ENCODE assay signal across 1 cellular context in the genomic region with DNA sequence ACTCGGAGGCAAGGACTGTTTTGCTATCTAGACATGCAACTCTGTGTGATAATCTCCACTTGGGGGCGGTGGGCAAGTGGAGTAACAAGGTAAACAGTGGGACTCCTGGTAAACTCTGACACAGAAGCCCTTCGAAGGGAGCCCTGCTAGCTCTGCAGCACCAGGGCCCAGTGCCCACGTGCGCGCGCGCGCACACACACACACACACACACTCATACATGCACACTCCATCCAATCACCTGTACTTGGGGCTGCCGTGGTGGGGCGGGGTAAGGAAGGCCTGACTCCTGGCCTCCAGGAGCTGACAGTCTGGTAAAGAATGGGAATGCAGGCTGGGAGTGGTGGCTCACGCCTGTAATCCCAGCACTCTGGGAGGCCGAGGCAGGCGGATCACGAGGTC.
TF ChIP-seq lines count a peak whose summit lies in the region.

No MANE protein-coding gene starts in this region.

TF ChIP-seq in GM23338, 12 proteins besides CTCF, POLR2A, EP300 and RAD21 (continued from another document):
- no peak for TF ChIP-seq REST (IDR thresholded peaks at IDR 0.05; ENCODE audit: unreplicated experiment)
- TF ChIP-seq, protein P1, sequence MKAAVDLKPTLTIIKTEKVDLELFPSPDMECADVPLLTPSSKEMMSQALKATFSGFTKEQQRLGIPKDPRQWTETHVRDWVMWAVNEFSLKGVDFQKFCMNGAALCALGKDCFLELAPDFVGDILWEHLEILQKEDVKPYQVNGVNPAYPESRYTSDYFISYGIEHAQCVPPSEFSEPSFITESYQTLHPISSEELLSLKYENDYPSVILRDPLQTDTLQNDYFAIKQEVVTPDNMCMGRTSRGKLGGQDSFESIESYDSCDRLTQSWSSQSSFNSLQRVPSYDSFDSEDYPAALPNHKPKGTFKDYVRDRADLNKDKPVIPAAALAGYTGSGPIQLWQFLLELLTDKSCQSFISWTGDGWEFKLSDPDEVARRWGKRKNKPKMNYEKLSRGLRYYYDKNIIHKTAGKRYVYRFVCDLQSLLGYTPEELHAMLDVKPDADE (IDR thresholded peaks at IDR 0.05): no peak
- TF ChIP-seq EZH2phosphoT487 (IDR thresholded peaks at IDR 0.05; ENCODE audit: unreplicated experiment): no peak
- no peak for TF ChIP-seq ZNF331 (CRISPR knock-in tag; IDR thresholded peaks at IDR 0.05; ENCODE audit: low read depth)
- no peak for TF ChIP-seq JUNB (IDR thresholded peaks at IDR 0.05; ENCODE audit: unreplicated experiment)
- no peak for TF ChIP-seq STAT1 (IDR thresholded peaks at IDR 0.05; ENCODE audit: unreplicated experiment)
- TF ChIP-seq EZH2 (IDR thresholded peaks at IDR 0.05; ENCODE audit: low read depth, unreplicated experiment): no peak
- TF ChIP-seq, protein P2, sequence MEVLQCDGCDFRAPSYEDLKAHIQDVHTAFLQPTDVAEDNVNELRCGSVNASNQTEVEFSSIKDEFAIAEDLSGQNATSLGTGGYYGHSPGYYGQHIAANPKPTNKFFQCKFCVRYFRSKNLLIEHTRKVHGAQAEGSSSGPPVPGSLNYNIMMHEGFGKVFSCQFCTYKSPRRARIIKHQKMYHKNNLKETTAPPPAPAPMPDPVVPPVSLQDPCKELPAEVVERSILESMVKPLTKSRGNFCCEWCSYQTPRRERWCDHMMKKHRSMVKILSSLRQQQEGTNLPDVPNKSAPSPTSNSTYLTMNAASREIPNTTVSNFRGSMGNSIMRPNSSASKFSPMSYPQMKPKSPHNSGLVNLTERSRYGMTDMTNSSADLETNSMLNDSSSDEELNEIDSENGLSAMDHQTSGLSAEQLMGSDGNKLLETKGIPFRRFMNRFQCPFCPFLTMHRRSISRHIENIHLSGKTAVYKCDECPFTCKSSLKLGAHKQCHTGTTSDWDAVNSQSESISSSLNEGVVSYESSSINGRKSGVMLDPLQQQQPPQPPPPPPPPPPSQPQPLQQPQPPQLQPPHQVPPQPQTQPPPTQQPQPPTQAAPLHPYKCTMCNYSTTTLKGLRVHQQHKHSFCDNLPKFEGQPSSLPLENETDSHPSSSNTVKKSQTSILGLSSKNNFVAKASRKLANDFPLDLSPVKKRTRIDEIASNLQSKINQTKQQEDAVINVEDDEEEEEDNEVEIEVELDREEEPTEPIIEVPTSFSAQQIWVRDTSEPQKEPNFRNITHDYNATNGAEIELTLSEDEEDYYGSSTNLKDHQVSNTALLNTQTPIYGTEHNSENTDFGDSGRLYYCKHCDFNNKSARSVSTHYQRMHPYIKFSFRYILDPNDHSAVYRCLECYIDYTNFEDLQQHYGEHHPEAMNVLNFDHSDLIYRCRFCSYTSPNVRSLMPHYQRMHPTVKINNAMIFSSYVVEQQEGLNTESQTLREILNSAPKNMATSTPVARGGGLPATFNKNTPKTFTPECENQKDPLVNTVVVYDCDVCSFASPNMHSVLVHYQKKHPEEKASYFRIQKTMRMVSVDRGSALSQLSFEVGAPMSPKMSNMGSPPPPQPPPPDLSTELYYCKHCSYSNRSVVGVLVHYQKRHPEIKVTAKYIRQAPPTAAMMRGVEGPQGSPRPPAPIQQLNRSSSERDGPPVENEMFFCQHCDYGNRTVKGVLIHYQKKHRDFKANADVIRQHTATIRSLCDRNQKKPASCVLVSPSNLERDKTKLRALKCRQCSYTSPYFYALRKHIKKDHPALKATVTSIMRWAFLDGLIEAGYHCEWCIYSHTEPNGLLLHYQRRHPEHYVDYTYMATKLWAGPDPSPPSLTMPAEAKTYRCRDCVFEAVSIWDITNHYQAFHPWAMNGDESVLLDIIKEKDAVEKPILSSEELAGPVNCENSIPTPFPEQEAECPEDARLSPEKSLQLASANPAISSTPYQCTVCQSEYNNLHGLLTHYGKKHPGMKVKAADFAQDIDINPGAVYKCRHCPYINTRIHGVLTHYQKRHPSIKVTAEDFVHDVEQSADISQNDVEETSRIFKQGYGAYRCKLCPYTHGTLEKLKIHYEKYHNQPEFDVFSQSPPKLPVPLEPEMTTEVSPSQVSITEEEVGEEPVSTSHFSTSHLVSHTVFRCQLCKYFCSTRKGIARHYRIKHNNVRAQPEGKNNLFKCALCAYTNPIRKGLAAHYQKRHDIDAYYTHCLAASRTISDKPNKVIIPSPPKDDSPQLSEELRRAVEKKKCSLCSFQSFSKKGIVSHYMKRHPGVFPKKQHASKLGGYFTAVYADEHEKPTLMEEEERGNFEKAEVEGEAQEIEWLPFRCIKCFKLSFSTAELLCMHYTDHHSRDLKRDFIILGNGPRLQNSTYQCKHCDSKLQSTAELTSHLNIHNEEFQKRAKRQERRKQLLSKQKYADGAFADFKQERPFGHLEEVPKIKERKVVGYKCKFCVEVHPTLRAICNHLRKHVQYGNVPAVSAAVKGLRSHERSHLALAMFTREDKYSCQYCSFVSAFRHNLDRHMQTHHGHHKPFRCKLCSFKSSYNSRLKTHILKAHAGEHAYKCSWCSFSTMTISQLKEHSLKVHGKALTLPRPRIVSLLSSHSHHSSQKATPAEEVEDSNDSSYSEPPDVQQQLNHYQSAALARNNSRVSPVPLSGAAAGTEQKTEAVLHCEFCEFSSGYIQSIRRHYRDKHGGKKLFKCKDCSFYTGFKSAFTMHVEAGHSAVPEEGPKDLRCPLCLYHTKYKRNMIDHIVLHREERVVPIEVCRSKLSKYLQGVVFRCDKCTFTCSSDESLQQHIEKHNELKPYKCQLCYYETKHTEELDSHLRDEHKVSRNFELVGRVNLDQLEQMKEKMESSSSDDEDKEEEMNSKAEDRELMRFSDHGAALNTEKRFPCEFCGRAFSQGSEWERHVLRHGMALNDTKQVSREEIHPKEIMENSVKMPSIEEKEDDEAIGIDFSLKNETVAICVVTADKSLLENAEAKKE (CRISPR knock-in tag; IDR thresholded peaks at IDR 0.05): no peak
- no peak for TF ChIP-seq ZNF114 (CRISPR knock-in tag; IDR thresholded peaks at IDR 0.05)
- no peak for TF ChIP-seq NANOG (IDR thresholded peaks at IDR 0.05; ENCODE audit: borderline replicate concordance)
